9 cellular contexts compared by ENCODE assay signal in the genomic region with DNA sequence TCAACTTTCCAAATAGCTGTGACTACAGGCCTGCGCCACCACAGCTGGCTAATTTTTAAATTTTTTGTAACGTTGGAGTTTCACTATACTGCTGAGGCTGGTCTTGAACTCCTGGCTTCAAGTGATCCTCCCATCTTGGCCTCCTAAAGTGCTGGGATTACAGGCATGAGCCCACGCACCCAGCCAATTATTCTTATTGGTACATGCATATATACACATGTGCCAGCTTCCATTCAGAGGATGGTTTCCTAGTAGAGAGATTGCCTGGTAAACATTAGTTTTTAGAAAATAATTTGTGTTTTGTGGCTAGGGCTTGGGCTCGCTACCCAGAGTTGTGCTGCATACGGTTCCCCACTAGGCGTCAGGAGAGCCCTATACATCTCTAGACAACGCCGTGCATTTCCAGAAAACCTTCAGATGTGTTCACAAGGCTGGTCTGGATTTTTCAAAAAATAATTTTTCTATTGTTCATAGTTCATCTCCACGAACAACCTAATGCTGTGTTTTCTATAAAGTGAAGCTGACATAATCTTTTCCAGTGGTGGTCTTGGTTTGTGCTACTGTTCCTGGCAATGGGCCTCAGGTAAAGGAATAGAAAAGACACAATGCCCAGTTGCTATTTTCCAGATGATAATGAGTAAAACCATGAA. TPM values are rescaled to one million over a fixed set of nuclear protein-coding genes. Genes with fewer than 3 reads are reported as not detected.
A peak's percentile ranks its signal among the peaks of the same experiment; 100 is the strongest.
DNase-seq lines count a peak whose midpoint lies in the region; FAIRE-seq and TF ChIP-seq lines count a peak whose summit lies in the region.
"Had no signal": no experiment of that assay in that cellular context is flagged by ENCODE, and none has a peak within 500 bp of the region (broad histone marks: within the 10 kb centered on the region; RNA-seq: fewer than 3 reads in every experiment).

No MANE protein-coding gene starts in this region.

- no peaks in the 10 kb centered on the region for H3K9me2 ChIP-seq in PC-9 (ENCODE audit: insufficient read depth)

- 8 to 14% (median 9%) methylated on average over 9 of the region's 9 CpGs for WGBS in ovary, 3 donors

- H3K4me2 ChIP-seq in PC-9, result no peak overlapping the region

- intact Hi-C loops in PC-9 (cut with micrococcal nuclease; ENCODE audit: unreplicated experiment), result loop anchor here (1.0 to 5.0 kb wide), 6 partner anchors 269 to 1241 kb away; a partner anchor contains a TSS
- intact Hi-C loops in ovary (cut with DNase I), result loop anchor here in 3 of 4 donors (2.0 to 5.0 kb wide), 2 partner anchors 265 to 266 kb away; a partner anchor contains a TSS
- intact Hi-C loops in posterior vena cava (cut with DNase I), result loop anchor here in 1 of 2 donors (5.0 kb wide), 1 partner anchor 266 kb away; a partner anchor contains a TSS

- no peaks in the 10 kb centered on the region for H3K79me2 ChIP-seq in PC-9 (ENCODE audit: low read depth)

- peak; percentile 88 for FAIRE-seq in A204.1 (lab: Jason Lieb, UNC)

- DNase-seq in HK-2 (ENCODE audit: unreplicated experiment), result peak; percentile 32
- DNase-seq in PC-9, result peak in 1 of 2 experiments; percentile 64
- DNase-seq in activated naive CD4-positive, alpha-beta T cell treated with anti-CD3 and anti-CD28 coated beads, Interleukin-2, amount 10 ng/mL, durations not matched to agents 7 days and 5 days, result peak; percentile 69
- peak; percentile 54 for DNase-seq in glomerular endothelial cell (ENCODE audit: extremely low read depth, low read depth, low spot score)
- peak; percentile 50 to 74 (median 70) for DNase-seq in ovary
- DNase-seq in posterior vena cava (ENCODE audit: low spot score), result no peak

- peaks cover 7% of the 10 kb centered on the region; the same call in 1 of the 2 replicates for H3F3A ChIP-seq in PC-9 (ENCODE audit: insufficient read depth, low read depth)

- H3K27me3 ChIP-seq in PC-9 (ENCODE audit: insufficient read depth, low read depth) (no peaks in the 10 kb centered on the region), ovary (no peaks in the 10 kb centered on the region)

- H3K27ac Mint-ChIP-seq in activated naive CD4-positive, alpha-beta T cell treated with anti-CD3 and anti-CD28 coated beads, Interleukin-2, amount 10 ng/mL, durations not matched to agents 7 days and 5 days, result no peak overlapping the region

- H2AFZ ChIP-seq in PC-9, result no peak overlapping the region

- H3K27ac ChIP-seq in PC-9 (no peak overlapping the region), ovary (no peak overlapping the region)

- H3K36me3 ChIP-seq in PC-9 (ENCODE audit: low read depth) (no peaks in the 10 kb centered on the region), ovary (no peaks in the 10 kb centered on the region)

- H3K9me3 ChIP-seq in PC-9 (ENCODE audit: insufficient read depth, low read depth), result no peaks in the 10 kb centered on the region
- H3K9me3 ChIP-seq in ovary, result no peaks in the 10 kb centered on the region

- no peak overlapping the region for H3K4me3 Mint-ChIP-seq in activated naive CD4-positive, alpha-beta T cell treated with anti-CD3 and anti-CD28 coated beads, Interleukin-2, amount 10 ng/mL, durations not matched to agents 7 days and 5 days

- H4K20me1 ChIP-seq in PC-9 (ENCODE audit: insufficient read depth), result no peaks in the 10 kb centered on the region

- no peaks in the 10 kb centered on the region for H3K9me3 Mint-ChIP-seq in activated naive CD4-positive, alpha-beta T cell treated with anti-CD3 and anti-CD28 coated beads, Interleukin-2, amount 10 ng/mL, durations not matched to agents 7 days and 5 days

- TF ChIP-seq EP300 in ovary (IDR thresholded peaks at IDR 0.05), result no peak

- no TSS peak for BruUV-seq in PC-9 (replicated peaks; lab: Mats Ljungman, UMichigan)

- H3K4me1 ChIP-seq in PC-9 (replicated peaks; ENCODE audit: insufficient read depth) (peaks cover 5% of the 10 kb centered on the region), ovary (ENCODE audit: insufficient read depth) (no peaks in the 10 kb centered on the region)

- H3K36me3 Mint-ChIP-seq in activated naive CD4-positive, alpha-beta T cell treated with anti-CD3 and anti-CD28 coated beads, Interleukin-2, amount 10 ng/mL, durations not matched to agents 7 days and 5 days, result no peaks in the 10 kb centered on the region

- peaks cover 19% of the 10 kb centered on the region for H3K27me3 Mint-ChIP-seq in activated naive CD4-positive, alpha-beta T cell treated with anti-CD3 and anti-CD28 coated beads, Interleukin-2, amount 10 ng/mL, durations not matched to agents 7 days and 5 days

- TF ChIP-seq CTCF in GM12873 (IDR thresholded peaks at IDR 0.05; ENCODE audit: insufficient read depth, low read depth, low read length, missing control alignments), result peak; percentile 95
- peak; percentile 90 for TF ChIP-seq CTCF in PC-9 (conservative IDR thresholded peaks at IDR 0.05)
- peak; percentile 71 to 86 (median 86) for TF ChIP-seq CTCF in ovary (IDR thresholded peaks at IDR 0.05)

- POLR2A ChIA-PET in PC-9 (lab: Charles Lee; ENCODE audit: unreplicated experiment), result interaction anchor here (0.7 kb wide), 1 partner anchor 659 kb away, joined by 4 read pairs; no protein-coding TSS in a partner anchor

- H3K4me1 Mint-ChIP-seq in activated naive CD4-positive, alpha-beta T cell treated with anti-CD3 and anti-CD28 coated beads, Interleukin-2, amount 10 ng/mL, durations not matched to agents 7 days and 5 days, result no peaks in the 10 kb centered on the region

- H3K4me3 ChIP-seq in PC-9 (no peak overlapping the region), ovary (no peak overlapping the region)

- TF ChIP-seq POLR2A in ovary (IDR thresholded peaks at IDR 0.05), result no peak

- CTCF ChIA-PET in PC-9 (lab: Charles Lee), result interaction anchor here (0.5 to 0.7 kb wide), 6 partner anchors 111 to 1129 kb away, joined by 3 to 14 read pairs (median 4); no protein-coding TSS in a partner anchor
- CTCF ChIA-PET in activated naive CD4-positive, alpha-beta T cell treated with anti-CD3 and anti-CD28 coated beads, Interleukin-2, amount 10 ng/mL, durations not matched to agents 7 days and 5 days (lab: Charles Lee), result interaction anchor here (0.6 to 4.1 kb wide), 15 partner anchors 12 to 765 kb away, joined by 3 to 29 read pairs (median 4); a partner anchor contains a TSS

RNA-seq across cellular contexts. Expression of a gene that starts 14.6 kb away (rescaled TPM):
- 69.4 and 71.1 TPM in 2 replicates for total RNA-seq in PC-9 (2021)
- total RNA-seq in glomerular endothelial cell, result 39.3 and 40.5 TPM in 2 replicates
- total RNA-seq in ovary, result 10 to 100 TPM; 28.7 to 42.5 (median 36.3) TPM
- 10 to 100 TPM; 28.3 to 30.0 TPM for polyA plus RNA-seq in ovary
- 10 to 100 TPM; 26.4 to 29.4 TPM for total RNA-seq in posterior vena cava

RNA-seq across cellular contexts. Expression of a gene that starts 16.1 kb away (rescaled TPM):
- total RNA-seq in PC-9 (2021) (12.5 and 13.3 TPM in 2 replicates), glomerular endothelial cell (2.3 and 2.4 TPM in 2 replicates), ovary (1 to 10 TPM; 1.1 to 8.2 (median 5.7) TPM), posterior vena cava (1 to 10 TPM; 3.3 to 3.7 TPM)
- 1 to 10 TPM; 3.7 to 4.8 TPM for polyA plus RNA-seq in ovary
- total RNA-seq: mononuclear cell had no signal
